Comparison of ENCODE assay signal across 8 cellular contexts in the genomic region with DNA sequence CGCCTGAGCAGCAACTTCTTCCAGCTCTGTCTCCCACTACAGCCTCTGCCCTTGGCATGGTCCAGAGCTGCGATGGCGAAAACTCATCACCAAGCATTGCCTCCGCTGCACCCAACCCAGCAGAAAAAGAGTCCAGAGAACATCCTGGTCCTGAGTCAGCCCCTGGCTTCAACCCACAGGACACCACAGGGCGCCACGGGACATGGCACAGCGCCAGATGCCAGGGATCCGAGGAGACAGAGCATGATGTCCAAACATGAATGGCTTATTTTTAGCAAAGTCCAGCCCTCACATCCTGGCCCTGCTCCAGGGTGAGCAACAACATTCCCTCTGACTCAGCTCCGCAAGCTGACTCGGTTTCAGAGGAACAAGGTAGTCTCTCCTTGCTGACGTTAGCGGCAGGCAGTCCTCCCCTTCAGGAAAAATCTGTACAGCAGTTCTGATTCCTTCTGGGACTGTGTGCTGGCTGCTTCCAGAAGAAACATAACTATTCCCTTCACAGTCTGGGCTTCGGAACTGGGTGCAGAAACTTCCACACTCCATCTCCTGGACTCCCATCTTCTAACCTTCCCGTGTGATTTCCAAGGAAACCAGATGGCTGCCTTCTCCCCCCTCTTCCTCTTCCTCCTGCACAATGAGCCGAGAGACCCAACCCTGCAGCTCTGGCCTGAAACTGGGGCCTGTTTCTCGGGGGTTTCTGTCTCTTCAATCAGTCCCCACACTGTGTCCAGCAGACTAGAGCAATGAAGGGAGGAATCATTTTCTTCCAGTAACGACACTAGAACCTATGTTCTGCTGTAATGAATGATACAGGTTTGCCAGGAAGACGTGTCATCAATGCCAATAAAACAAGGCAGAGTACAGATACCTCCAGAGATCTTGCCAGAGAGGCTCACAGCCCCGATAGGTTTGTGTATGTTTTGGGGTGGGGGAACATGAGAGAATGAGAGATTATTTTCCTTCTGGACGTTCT.
DNase-seq lines count a peak whose midpoint lies in the region; ATAC-seq, FAIRE-seq and TF ChIP-seq lines count a peak whose summit lies in the region.

No MANE protein-coding gene starts in this region.

- H3K4me3 ChIP-seq in MG63 (no peak overlapping the region), keratinocyte (ENCODE audit: control insufficient read depth in 2 of 3, extremely low read depth in 1 of 3, insufficient read depth in 2 of 3, low read depth in 1 of 3, low read length in 3 of 3) (peak overlapping the region in 2 of 3 experiments; percentile 4 to 50), stomach (no peak overlapping the region)

- H3K36me3 Mint-ChIP-seq in H9 (ENCODE audit: insufficient read depth in 1 of 3, low read depth in 3 of 3): no peaks in the 10 kb centered on the region

- no peak overlapping the region for H2AK5ac ChIP-seq in H9 (ENCODE audit: insufficient read length, low read length)

- H3K23ac ChIP-seq in H9 (ENCODE audit: insufficient read length, low read depth, low read length): no peak overlapping the region

- H3K27ac ChIP-seq in keratinocyte (ENCODE audit: control insufficient read depth, insufficient read depth, low read length) (peak overlapping the region; percentile 98), stomach (peak overlapping the region; percentile 43 to 96 (median 91)), H9 (ENCODE audit: insufficient read length, low read depth, low read length) (no peak overlapping the region)

- no peak overlapping the region for H4K8ac ChIP-seq in H9 (replicated peaks; ENCODE audit: insufficient read length, low read depth, low read length)

- peak; percentile 98 for FAIRE-seq in keratinocyte (lab: Jason Lieb, UNC)

- H3K79me1 ChIP-seq in H9 (ENCODE audit: insufficient read depth, low read depth, low read length, poor library complexity, severe bottlenecking): no peaks in the 10 kb centered on the region

- H4K20me1 ChIP-seq in keratinocyte (ENCODE audit: control insufficient read depth, extremely low read depth, insufficient read depth, low read length) (no peaks in the 10 kb centered on the region), H9 (ENCODE audit: control insufficient read depth, insufficient read depth, insufficient read length) (no peaks in the 10 kb centered on the region)

- no peak overlapping the region for H3K18ac ChIP-seq in H9 (ENCODE audit: insufficient read length, low read depth, low read length)

- ATAC-seq in HG03469 (IDR thresholded peaks at IDR 0.05; ENCODE audit: unreplicated experiment): no peak

- H2BK5ac ChIP-seq in H9 (ENCODE audit: insufficient read length, low read length): no peak overlapping the region

- no peak overlapping the region for H2BK20ac ChIP-seq in H9 (ENCODE audit: low read depth, low read length, poor library complexity, severe bottlenecking)

- TF ChIP-seq CTCF in keratinocyte (optimal IDR thresholded peaks at IDR 0.05 in 1 of 3, IDR thresholded peaks at IDR 0.05 in 1 of 3, conservative IDR thresholded peaks at IDR 0.05 in 1 of 3; ENCODE audit: extremely low read depth in 1 of 3, insufficient read depth in 2 of 3, low read length in 3 of 3) (no peak), stomach (IDR thresholded peaks at IDR 0.05) (no peak), H9 (conservative IDR thresholded peaks at IDR 0.05) (no peak)

- no peak overlapping the region for H2BK12ac ChIP-seq in H9 (ENCODE audit: insufficient read length, low read depth, low read length)

- in situ Hi-C loops in T47D (cut with HindIII; ENCODE audit: low pct_unique_long_range_greater_than_20kb, low sequenced_read_pairs): no loop called here

- no peak overlapping the region for H3K4me3 Mint-ChIP-seq in H9

- H3K27me3 ChIP-seq in MG63 (no peaks in the 10 kb centered on the region), keratinocyte (ENCODE audit: control insufficient read depth, extremely low read depth, insufficient read depth, low read length) (no peaks in the 10 kb centered on the region), stomach (no peaks in the 10 kb centered on the region), H9 (ENCODE audit: insufficient read depth, low read length) (no peaks in the 10 kb centered on the region)

- no peaks in the 10 kb centered on the region for H3K23me2 ChIP-seq in H9 (ENCODE audit: insufficient read length, low read depth, low read length, poor library complexity, severe bottlenecking)

- H3K27me3 Mint-ChIP-seq in H9 (ENCODE audit: low read depth): no peaks in the 10 kb centered on the region

- H2BK15ac ChIP-seq in H9 (ENCODE audit: low read depth, low read length): no peak overlapping the region

- H3K4me1 ChIP-seq in keratinocyte (ENCODE audit: control insufficient read depth, extremely low read depth, insufficient read depth, low read length) (peaks cover 26% of the 10 kb centered on the region), stomach (peaks cover 22 to 39% (median 27%) of the 10 kb centered on the region in 4 donors), H9 (ENCODE audit: insufficient read depth, low read length) (no peaks in the 10 kb centered on the region)

- no peaks in the 10 kb centered on the region for H3K9me3 ChIP-seq in MG63
- no peaks in the 10 kb centered on the region for H3K9me3 ChIP-seq in keratinocyte (ENCODE audit: control insufficient read depth, low read depth, low read length)
- no peaks in the 10 kb centered on the region for H3K9me3 ChIP-seq in stomach
- no peaks in the 10 kb centered on the region for H3K9me3 ChIP-seq in H9 (ENCODE audit: control insufficient read depth, low read depth, low read length)

- H4K91ac ChIP-seq in H9 (ENCODE audit: insufficient read length, low read depth, low read length): no peak overlapping the region

- H2BK120ac ChIP-seq in H9 (ENCODE audit: low read depth, low read length, poor library complexity, severe bottlenecking): no peak overlapping the region

- H2AFZ ChIP-seq in keratinocyte (ENCODE audit: control insufficient read depth, low read length) (peak overlapping the region; percentile 48), H9 (ENCODE audit: low read length) (no peak overlapping the region)

- H3K14ac ChIP-seq in H9 (ENCODE audit: insufficient read depth, low read length): no peak overlapping the region; the same call in 1 of the 2 replicates

- no peak for TF ChIP-seq POLR2A in stomach (IDR thresholded peaks at IDR 0.05)

- H3K79me2 ChIP-seq in keratinocyte (ENCODE audit: control insufficient read depth, insufficient read depth, low read length) (no peaks in the 10 kb centered on the region), H9 (ENCODE audit: insufficient read depth, low read length) (no peaks in the 10 kb centered on the region)

- H3K56ac ChIP-seq in H9 (ENCODE audit: insufficient read length, low read depth, low read length): no peak overlapping the region

- intact Hi-C loops in stomach (cut with DNase I; ENCODE audit: low total_unique reads): no loop called here

- H3K4me2 ChIP-seq in keratinocyte (ENCODE audit: control insufficient read depth, extremely low read depth, insufficient read depth, low read depth, low read length) (peak overlapping the region; percentile 92), H9 (ENCODE audit: insufficient read depth, insufficient read length, low read length) (no peak overlapping the region)

- no peak overlapping the region for H3K27ac Mint-ChIP-seq in H9

- dilution Hi-C loops in keratinocyte (cut with MboI; ENCODE audit: extremely low pct_ligation_motif_present, low sequenced_read_pairs): no loop called here

- H3K36me3 ChIP-seq in MG63 (no peaks in the 10 kb centered on the region), keratinocyte (ENCODE audit: control insufficient read depth in 2 of 2, extremely low read depth in 1 of 2, insufficient read depth in 2 of 2, low read length in 2 of 2) (no peaks in the 10 kb centered on the region), stomach (no peaks in the 10 kb centered on the region)

- peak; percentile 99 for TF ChIP-seq EP300 in stomach (IDR thresholded peaks at IDR 0.05)

- H3K4ac ChIP-seq in H9 (ENCODE audit: low read depth, low read length): no peak overlapping the region

- DNase-seq in AG08395 (ENCODE audit: low spot score) (peak; percentile 96), MG63 (peak; percentile 99), T47D (ENCODE audit: low read depth in 1 of 2, low spot score in 1 of 2) (peak; percentile 79 to 98), keratinocyte (ENCODE audit: low read depth, low spot score) (peak; percentile 100), stomach (peak; percentile 95), activated gamma-delta T cell (lab: John Stamatoyannopoulos, UW) (no peak), H9 (no peak)

- H3K9ac ChIP-seq in keratinocyte (ENCODE audit: control insufficient read depth, extremely low read depth, insufficient read depth, low read length) (peak overlapping the region; percentile 96), H9 (ENCODE audit: extremely low read depth, insufficient read length, low read length) (no peak overlapping the region)

- H4K5ac ChIP-seq in H9 (ENCODE audit: insufficient read length, low read depth, low read length): no peak overlapping the region

- H3K9me1 ChIP-seq in keratinocyte (ENCODE audit: control insufficient read depth, extremely low read depth, insufficient read depth, low read length): no peaks in the 10 kb centered on the region

- H3K4me1 Mint-ChIP-seq in H9: peaks cover 14 to 16% of the 10 kb centered on the region in 2 experiments

- WGBS in stomach, 5 donors: 30 to 45% (median 35%) methylated on average over 20 of the region's 20 CpGs
- WGBS in H9 (ENCODE audit: extremely low coverage, insufficient read length, low lambda C conversion rate): no CpG with 5 or more reads among the region's 20 CpGs

- H3T11ph ChIP-seq in H9 (ENCODE audit: low read length): no peak overlapping the region

- H3K9me3 Mint-ChIP-seq in H9: no peaks in the 10 kb centered on the region; a peak in 1 of 5 replicates

Comparison
In these comparisons a context has a peak if more than half of its experiments do, and no peak if none do; other contexts are left out.
1. DNase-seq: peak in AG08395 (single experiment), MG63 (single experiment), T47D (2 of 2), keratinocyte (single experiment) and stomach (single experiment); none in activated gamma-delta T cell (single experiment) and H9 (single experiment).
2. H3K4me3 ChIP-seq: peak in keratinocyte (2 of 3); none in MG63 (single experiment) and stomach (0 of 4).